Comparison of ENCODE assay signal across 17 cellular contexts in genomic region chr13:44063881-44064280, GRCh38.
DNase-seq lines count a peak whose midpoint lies in the region; ATAC-seq and TF ChIP-seq lines count a peak whose summit lies in the region.
"Had no signal": no experiment of that assay in that cellular context is flagged by ENCODE, and none has a peak within 500 bp of the region (broad histone marks: within the 10 kb centered on the region; RNA-seq: fewer than 3 reads in every experiment).

No MANE protein-coding gene starts in this region.

- H3K36me3 Mint-ChIP-seq in activated naive CD8-positive, alpha-beta T cell treated with anti-CD3 and anti-CD28 coated beads, Interleukin-2, amount 50 U/mL, for 24 hours (ENCODE audit: low read depth), result no peaks in the 10 kb centered on the region
- H3K36me3 Mint-ChIP-seq: CD8-positive, alpha-beta T cell had no signal

- H3K27ac Mint-ChIP-seq in activated naive CD8-positive, alpha-beta T cell treated with anti-CD3 and anti-CD28 coated beads, Interleukin-2, amount 50 U/mL, for 24 hours, result no peak overlapping the region
- H3K27ac Mint-ChIP-seq: B cell; CD8-positive, alpha-beta T cell; GM23338 had no signal

- no peaks in the 10 kb centered on the region for H3K36me3 ChIP-seq in adipocyte (ENCODE audit: control insufficient read depth, insufficient read depth, low read length, severe bottlenecking)
- H3K36me3 ChIP-seq: BLaER1 treated with 17β-estradiol and CSF1 and Interleukin-3, amounts not matched to agents 10 nM and 100 nM had no signal

- no peaks in the 10 kb centered on the region for H3K9me3 ChIP-seq in adipocyte (ENCODE audit: control insufficient read depth, low read length)
- H3K9me3 ChIP-seq: BLaER1 treated with 17β-estradiol and CSF1 and Interleukin-3, amounts not matched to agents 10 nM and 100 nM had no signal

- H3K4me3 Mint-ChIP-seq in activated naive CD8-positive, alpha-beta T cell treated with anti-CD3 and anti-CD28 coated beads, Interleukin-2, amount 50 U/mL, for 24 hours, result no peak overlapping the region
- H3K4me3 Mint-ChIP-seq: B cell; CD8-positive, alpha-beta T cell; GM23338 had no signal

- H3K9me3 Mint-ChIP-seq in activated naive CD8-positive, alpha-beta T cell treated with anti-CD3 and anti-CD28 coated beads, Interleukin-2, amount 50 U/mL, for 24 hours, result peaks cover 4% of the 10 kb centered on the region
- H3K9me3 Mint-ChIP-seq: CD8-positive, alpha-beta T cell; GM23338 had no signal

- peaks cover 23% of the 10 kb centered on the region for H3K27me3 Mint-ChIP-seq in activated naive CD8-positive, alpha-beta T cell treated with anti-CD3 and anti-CD28 coated beads, Interleukin-2, amount 50 U/mL, for 24 hours

- DNase-seq in ELR (ENCODE audit: low read depth), result peak; percentile 39
- peak; percentile 54 for DNase-seq in adipocyte (ENCODE audit: low read depth)
- peak; percentile 6 for DNase-seq in epithelial cell of prostate (ENCODE audit: low read depth, low spot score)
- peak; percentile 38 to 63 for DNase-seq in foreskin fibroblast
- no peak for DNase-seq in effector CD8-positive, alpha-beta T cell (lab: John Stamatoyannopoulos, UW)
- no peak for DNase-seq in NOMO-1 treated with DMSO at 0.1 percent for 48 hours (lab: John Stamatoyannopoulos, UW; ENCODE audit: unreplicated experiment)
- DNase-seq in activated naive CD8-positive, alpha-beta T cell treated with anti-CD3 and anti-CD28 coated beads, Interleukin-2, amount 50 U/mL, for 24 hours, result no peak
- DNase-seq in LoVo (ENCODE audit: low spot score), result no peak
- DNase-seq: Calu3; CD8-positive, alpha-beta T cell; DND-41; GDM1 had no signal

- H3K27me3 ChIP-seq in adipocyte (replicated peaks; ENCODE audit: control insufficient read depth, insufficient read depth, low read length), result peaks cover 14% of the 10 kb centered on the region
- H3K27me3 ChIP-seq: BLaER1 treated with 17β-estradiol and CSF1 and Interleukin-3, amounts not matched to agents 10 nM and 100 nM had no signal

- H3K4me1 Mint-ChIP-seq in activated naive CD8-positive, alpha-beta T cell treated with anti-CD3 and anti-CD28 coated beads, Interleukin-2, amount 50 U/mL, for 24 hours, result peaks cover 7% of the 10 kb centered on the region
- H3K4me1 Mint-ChIP-seq: B cell had no signal

- TF ChIP-seq CTCF in foreskin fibroblast (IDR thresholded peaks at IDR 0.05; ENCODE audit: low read depth, low read length), result no peak

- H3K9ac ChIP-seq in adipocyte (ENCODE audit: low read length), result no peak overlapping the region
- H3K9ac ChIP-seq: BLaER1 treated with 17β-estradiol and CSF1 and Interleukin-3, amounts not matched to agents 10 nM and 100 nM; KMS-11 had no signal

- no peak for ATAC-seq in activated naive CD8-positive, alpha-beta T cell treated with anti-CD3 and anti-CD28 coated beads, Interleukin-2, amount 50 U/mL, for 24 hours
- ATAC-seq: CD8-positive, alpha-beta T cell; GM23338; HCT116 had no signal

- H3K4me3 ChIP-seq in adipocyte (ENCODE audit: low read length) (no peak overlapping the region), foreskin fibroblast (ENCODE audit: low read depth in 1 of 2, low read length in 2 of 2) (no peak overlapping the region)
- H3K4me3 ChIP-seq: BLaER1 treated with 17β-estradiol and CSF1 and Interleukin-3, amounts not matched to agents 10 nM and 100 nM; GM23338 had no signal

- no peak overlapping the region for H3K27ac ChIP-seq in epithelial cell of prostate
- H3K27ac ChIP-seq: BLaER1 treated with 17β-estradiol and CSF1 and Interleukin-3, amounts not matched to agents 10 nM and 100 nM; KMS-11 had no signal

- no peaks in the 10 kb centered on the region for H3K4me1 ChIP-seq in adipocyte (ENCODE audit: control insufficient read depth, insufficient read depth, low read length)
- H3K4me1 ChIP-seq: BLaER1 treated with 17β-estradiol and CSF1 and Interleukin-3, amounts not matched to agents 10 nM and 100 nM had no signal

Comparison
In these comparisons a context has a peak if more than half of its experiments do, and no peak if none do; other contexts are left out.
1. DNase-seq: peak in ELR (single experiment), adipocyte (single experiment), epithelial cell of prostate (single experiment) and foreskin fibroblast (2 of 2); none in effector CD8-positive, alpha-beta T cell (single experiment), NOMO-1 treated with DMSO at 0.1 percent for 48 hours (single experiment), activated naive CD8-positive, alpha-beta T cell treated with anti-CD3 and anti-CD28 coated beads, Interleukin-2, amount 50 U/mL, for 24 hours (single experiment) and LoVo (single experiment).